8 cellular contexts compared by ENCODE assay signal in genomic region chr14:100317897-100318808, GRCh38. TPM values are rescaled to one million over a fixed set of nuclear protein-coding genes. Genes with fewer than 3 reads are reported as not detected.
A peak's percentile ranks its signal among the peaks of the same experiment; 100 is the strongest.
DNase-seq lines count a peak whose midpoint lies in the region; ATAC-seq and TF ChIP-seq lines count a peak whose summit lies in the region.

No MANE protein-coding gene starts in this region.

- H3K4me1 Mint-ChIP-seq in HFFc6 (ENCODE audit: low read depth): no peaks in the 10 kb centered on the region
- peaks cover 10% of the 10 kb centered on the region for H3K4me1 Mint-ChIP-seq in progenitor cell of endocrine pancreas (ENCODE audit: low read depth)

- no peak for TF ChIP-seq POLR2A in gastroesophageal sphincter (IDR thresholded peaks at IDR 0.05)

- H3K4me1 ChIP-seq in NT2/D1 (ENCODE audit: insufficient read depth, insufficient read length) (no peaks in the 10 kb centered on the region), gastroesophageal sphincter (peaks cover 0 to 15% (median 3%) of the 10 kb centered on the region in 3 donors), upper lobe of right lung (peaks cover 3% of the 10 kb centered on the region)

- WGBS in gastroesophageal sphincter (ENCODE audit: low coverage in 1 of 2), 2 donors: 19 to 35% methylated on average over 12 to 23 of the region's 40 CpGs

- H3K4me3 Mint-ChIP-seq in HFFc6: peak overlapping the region; percentile 41; the same call in 1 of the 2 replicates
- no peak overlapping the region for H3K4me3 Mint-ChIP-seq in progenitor cell of endocrine pancreas (ENCODE audit: low read depth)

- peak; percentile 83 for TF ChIP-seq CTCF in GM12864 (IDR thresholded peaks at IDR 0.05; ENCODE audit: low read depth, low read length, missing control alignments)
- peak; percentile 85 for TF ChIP-seq CTCF in HFFc6 (IDR thresholded peaks at IDR 0.05)
- peak in 3 of 4 experiments; percentile 79 to 92 (median 84) for TF ChIP-seq CTCF in gastroesophageal sphincter (IDR thresholded peaks at IDR 0.05)
- TF ChIP-seq CTCF in progenitor cell of endocrine pancreas (IDR thresholded peaks at IDR 0.05; ENCODE audit: unreplicated experiment): peak; percentile 74
- TF ChIP-seq CTCF in upper lobe of right lung (IDR thresholded peaks at IDR 0.05): peak; percentile 91

- intact Hi-C loops in upper lobe of right lung (cut with DNase I): no loop called here

- H3K9ac ChIP-seq in NT2/D1 (ENCODE audit: insufficient read length, low read depth): peak overlapping the region; percentile 42

- DNase-seq in GM12864 (ENCODE audit: low read depth) (peak; percentile 30), HFFc6 (no peak), NT2/D1 (ENCODE audit: low read depth, low spot score) (peak; percentile 36), progenitor cell of endocrine pancreas (ENCODE audit: low spot score, unreplicated experiment) (peak; percentile 35), upper lobe of right lung (peak; percentile 90), cerebellar cortex (ENCODE audit: low spot score) (no peak)
- DNase-seq in activated T-helper 1 cell treated with anti-CD3 and anti-CD28 coated beads, Interleukin-2, amount 50 U/mL, for 16 hours (ENCODE audit: low read depth in 1 of 2, low spot score in 1 of 2): peak; percentile 52 to 57

- H3K27me3 Mint-ChIP-seq in HFFc6 (ENCODE audit: insufficient read depth) (peaks cover 5% of the 10 kb centered on the region), progenitor cell of endocrine pancreas (peaks cover 3% of the 10 kb centered on the region)

- ATAC-seq in gastroesophageal sphincter: peak; percentile 94
- ATAC-seq in upper lobe of right lung: peak; percentile 93

- H3K36me3 Mint-ChIP-seq in HFFc6 (ENCODE audit: low read depth) (no peaks in the 10 kb centered on the region), progenitor cell of endocrine pancreas (ENCODE audit: insufficient read depth) (no peaks in the 10 kb centered on the region)

- TF ChIP-seq EP300 in gastroesophageal sphincter (IDR thresholded peaks at IDR 0.05): no peak

- no peaks in the 10 kb centered on the region for H3K9me3 Mint-ChIP-seq in HFFc6
- no peaks in the 10 kb centered on the region for H3K9me3 Mint-ChIP-seq in progenitor cell of endocrine pancreas (ENCODE audit: low read depth)

- no peaks in the 10 kb centered on the region for H3K27me3 ChIP-seq in NT2/D1 (ENCODE audit: insufficient read depth, insufficient read length)
- peaks cover 2% of the 10 kb centered on the region for H3K27me3 ChIP-seq in gastroesophageal sphincter
- H3K27me3 ChIP-seq in upper lobe of right lung: no peaks in the 10 kb centered on the region

- H3K27ac Mint-ChIP-seq in HFFc6 (no peak overlapping the region; the same call in 1 of the 2 replicates), progenitor cell of endocrine pancreas (no peak overlapping the region)

- peak overlapping the region; percentile 27 for H3K4me3 ChIP-seq in GM12864 (ENCODE audit: low read depth, low read length)
- no peak overlapping the region for H3K4me3 ChIP-seq in NT2/D1 (ENCODE audit: insufficient read length, low read depth)
- peak overlapping the region; percentile 26 to 45 for H3K4me3 ChIP-seq in gastroesophageal sphincter
- peak overlapping the region; percentile 46 for H3K4me3 ChIP-seq in upper lobe of right lung

- H3K27ac ChIP-seq in gastroesophageal sphincter (peak overlapping the region in 3 of 4 donors; percentile 38 to 68 (median 63)), upper lobe of right lung (peak overlapping the region; percentile 63)

- H3K36me3 ChIP-seq in NT2/D1 (ENCODE audit: insufficient read depth, insufficient read length, low read length): no peaks in the 10 kb centered on the region
- no peaks in the 10 kb centered on the region for H3K36me3 ChIP-seq in gastroesophageal sphincter
- H3K36me3 ChIP-seq in upper lobe of right lung: no peaks in the 10 kb centered on the region

- H3K9me3 ChIP-seq in NT2/D1 (ENCODE audit: insufficient read depth, low read length) (no peaks in the 10 kb centered on the region), gastroesophageal sphincter (no peaks in the 10 kb centered on the region), upper lobe of right lung (no peaks in the 10 kb centered on the region)

RNA-seq across cellular contexts. Expression of gene SLC25A47, which starts 5.0 kb away (rescaled TPM):
- total RNA-seq in HFFc6 (2021; fragmentation: NEBNext Ultra II Directional; extraction: Animal tissue kit (Norgen Biotek cat#: 25700)): not detected
- under 1 TPM in 1 of 4 donors, not detected in 3; 0.31 TPM for total RNA-seq in gastroesophageal sphincter
- total RNA-seq in progenitor cell of endocrine pancreas: not detected in 2 replicates
- not detected for total RNA-seq in upper lobe of right lung

RNA-seq across cellular contexts. Expression of gene SLC25A29, which starts 11.9 kb away (rescaled TPM):
- 1 to 10 TPM; 6.5 to 8.6 (median 7.7) TPM for total RNA-seq in HFFc6 (2021; fragmentation: NEBNext Ultra II Directional; extraction: Animal tissue kit (Norgen Biotek cat#: 25700))
- 10 to 100 TPM; 36.4 to 65.4 (median 52.9) TPM for total RNA-seq in gastroesophageal sphincter
- 236 and 238 TPM in 2 replicates for total RNA-seq in progenitor cell of endocrine pancreas
- total RNA-seq in upper lobe of right lung: 104 TPM

RNA-seq across cellular contexts. Expression of gene WDR25, which starts 58.1 kb away (rescaled TPM):
- 10 to 100 TPM in 5 of 6 experiments, 1 to 10 TPM in 1; 9.2 to 12.0 (median 10.4) TPM for total RNA-seq in HFFc6 (2021; fragmentation: NEBNext Ultra II Directional; extraction: Animal tissue kit (Norgen Biotek cat#: 25700))
- total RNA-seq in gastroesophageal sphincter: 10 to 100 TPM in 1 of 4 donors, 1 to 10 TPM in 3; 7.3 to 12.9 (median 8.0) TPM
- 8.7 and 10.6 TPM in 2 replicates for total RNA-seq in progenitor cell of endocrine pancreas
- 7.9 TPM for total RNA-seq in upper lobe of right lung

Comparison
In these comparisons a context has a peak if more than half of its experiments do, and no peak if none do; other contexts are left out.
1. DNase-seq: peak in GM12864 (single experiment), NT2/D1 (single experiment), activated T-helper 1 cell treated with anti-CD3 and anti-CD28 coated beads, Interleukin-2, amount 50 U/mL, for 16 hours (2 of 2), progenitor cell of endocrine pancreas (single experiment) and upper lobe of right lung (single experiment); none in HFFc6 (single experiment) and cerebellar cortex (single experiment).
2. Peak in every context shown above with its lines, with median percentiles within 50 percentile points of each other: CTCF ChIP-seq.